Comparison of ENCODE assay signal across 11 cellular contexts in genomic region chr11:64444838-64445441, GRCh38.
DNase-seq lines count a peak whose midpoint lies in the region; ATAC-seq, FAIRE-seq and TF ChIP-seq lines count a peak whose summit lies in the region.
"Had no signal": no experiment of that assay in that cellular context is flagged by ENCODE, and none has a peak within 500 bp of the region (broad histone marks: within the 10 kb centered on the region; RNA-seq: fewer than 3 reads in every experiment).

No MANE protein-coding gene starts in this region.

- H2AFZ ChIP-seq in MM.1S (ENCODE audit: low read length) = no peak overlapping the region

- H3K9me2 ChIP-seq in MM.1S (replicated peaks; ENCODE audit: insufficient read depth, low read length) = no peaks in the 10 kb centered on the region

- H3F3A ChIP-seq in MM.1S (ENCODE audit: insufficient read depth, low read length) = no peaks in the 10 kb centered on the region

- DNase-seq in H54 (ENCODE audit: insufficient read length, low spot score) = peak; percentile 38
- DNase-seq in RPMI8226 = peak; percentile 55
- DNase-seq in germinal center (ENCODE audit: low spot score) = peak; percentile 30
- DNase-seq in MM.1S = no peak
- DNase-seq in stimulated activated naive CD4-positive, alpha-beta T cell treated with Interleukin-2 at 50 U/mL for 16 hours (lab: John Stamatoyannopoulos, UW) = no peak
- DNase-seq in NCI-H2081 treated with DMSO at 0.1 percent for 48 hours (lab: John Stamatoyannopoulos, UW) = no peak
- DNase-seq: caudate nucleus, GF-D8 had no signal

- H3K79me2 ChIP-seq in MM.1S (ENCODE audit: low read length) = no peaks in the 10 kb centered on the region

- ATAC-seq in HG03139 (IDR thresholded peaks at IDR 0.05; ENCODE audit: unreplicated experiment) = no peak

- H3K27me3 ChIP-seq in BLaER1 treated with 17β-estradiol and CSF1 and Interleukin-3, amounts not matched to agents 10 nM and 100 nM = peaks cover 0 to 11% (median 0%) of the 10 kb centered on the region in 11 experiments; a peak in 3 of 22 replicates
- peaks cover 67% of the 10 kb centered on the region for H3K27me3 ChIP-seq in MM.1S (replicated peaks; ENCODE audit: insufficient read depth, low read length)

- no peak for TF ChIP-seq POLR2A in H54 (IDR thresholded peaks at IDR 0.05; ENCODE audit: low read depth, low read length)

- 0 out of 22 replicates have a peak, but pooled peaks cover 0 to 4% (median 0%) of the 10 kb centered on the region in 11 experiments for H3K9me3 ChIP-seq in BLaER1 treated with 17β-estradiol and CSF1 and Interleukin-3, amounts not matched to agents 10 nM and 100 nM (replicated peaks in 1 of 11)
- H3K9me3 ChIP-seq in MM.1S (replicated peaks; ENCODE audit: insufficient read depth, low read length) = no peaks in the 10 kb centered on the region

- no peak overlapping the region for H3K27ac ChIP-seq in BLaER1 treated with 17β-estradiol and CSF1 and Interleukin-3, amounts not matched to agents 10 nM and 100 nM
- H3K27ac ChIP-seq in MM.1S (ENCODE audit: low read length) = no peak overlapping the region
- H3K27ac ChIP-seq: KMS-11 had no signal

- FAIRE-seq in H54 (lab: Jason Lieb, UNC) = no peak

- no peaks in the 10 kb centered on the region for H3K36me3 ChIP-seq in BLaER1 treated with 17β-estradiol and CSF1 and Interleukin-3, amounts not matched to agents 10 nM and 100 nM
- H3K36me3 ChIP-seq in MM.1S (replicated peaks; ENCODE audit: insufficient read depth, low read length) = no peaks in the 10 kb centered on the region

- H3K4me3 ChIP-seq in BLaER1 treated with 17β-estradiol and CSF1 and Interleukin-3, amounts not matched to agents 10 nM and 100 nM = no peak overlapping the region
- no peak overlapping the region for H3K4me3 ChIP-seq in MM.1S (ENCODE audit: low read length)

- no peak overlapping the region for H3K9ac ChIP-seq in BLaER1 treated with 17β-estradiol and CSF1 and Interleukin-3, amounts not matched to agents 10 nM and 100 nM
- no peak overlapping the region for H3K9ac ChIP-seq in MM.1S (ENCODE audit: low read length)
- H3K9ac ChIP-seq: KMS-11 had no signal

- peak overlapping the region in 10 of 11 experiments; percentile 36 to 91 (median 84); a peak in 21 of 22 replicates for H3K4me2 ChIP-seq in BLaER1 treated with 17β-estradiol and CSF1 and Interleukin-3, amounts not matched to agents 10 nM and 100 nM
- H3K4me2 ChIP-seq in MM.1S (ENCODE audit: low read depth, low read length) = no peak overlapping the region
- H3K4me2 ChIP-seq: KMS-11 had no signal

- no peaks in the 10 kb centered on the region for H4K20me1 ChIP-seq in BLaER1 treated with 17β-estradiol and CSF1 and Interleukin-3, amounts not matched to agents 10 nM and 100 nM
- no peaks in the 10 kb centered on the region for H4K20me1 ChIP-seq in MM.1S (ENCODE audit: insufficient read depth, low read length)

- H3K4me1 ChIP-seq in BLaER1 treated with 17β-estradiol and CSF1 and Interleukin-3, amounts not matched to agents 10 nM and 100 nM = peaks cover 86 to 97% (median 92%) of the 10 kb centered on the region in 10 experiments
- peaks cover 17% of the 10 kb centered on the region for H3K4me1 ChIP-seq in MM.1S (ENCODE audit: low read length)

- no peak for TF ChIP-seq CTCF in MM.1S (IDR thresholded peaks at IDR 0.05; ENCODE audit: low read length)

Comparison
In these comparisons a context has a peak if more than half of its experiments do, and no peak if none do; other contexts are left out.
1. DNase-seq: peak in H54 (single experiment), RPMI8226 (single experiment) and germinal center (single experiment); none in MM.1S (single experiment), stimulated activated naive CD4-positive, alpha-beta T cell treated with Interleukin-2 at 50 U/mL for 16 hours (single experiment) and NCI-H2081 treated with DMSO at 0.1 percent for 48 hours (single experiment).